13 cellular contexts compared by ENCODE assay signal in genomic region chr11:35289821-35290220, GRCh38.
DNase-seq lines count a peak whose midpoint lies in the region; ATAC-seq and TF ChIP-seq lines count a peak whose summit lies in the region.
"Had no signal": no experiment of that assay in that cellular context is flagged by ENCODE, and none has a peak within 500 bp of the region (broad histone marks: within the 10 kb centered on the region; RNA-seq: fewer than 3 reads in every experiment).

No MANE protein-coding gene starts in this region.

- TF ChIP-seq POLR2A in upper lobe of left lung (IDR thresholded peaks at IDR 0.05), result no peak

- H3K4me1 ChIP-seq in A673 (ENCODE audit: insufficient read depth, low read length, poor library complexity, severe bottlenecking) (no peaks in the 10 kb centered on the region), upper lobe of left lung (peaks cover 0 to 5% (median 0%) of the 10 kb centered on the region in 4 donors)

- POLR2A ChIA-PET in A673 (lab: Charles Lee; ENCODE audit: low non-redundant PET), result no interaction called here

- H3K4me3 ChIP-seq in A673 (ENCODE audit: low read depth, low read length, poor library complexity, severe bottlenecking) (no peak overlapping the region), fibroblast of pulmonary artery (replicated peaks; ENCODE audit: low read depth, low read length) (no peak overlapping the region), WERI-Rb-1 (ENCODE audit: low read depth, low read length) (no peak overlapping the region), upper lobe of left lung (no peak overlapping the region)
- H3K4me3 ChIP-seq: pancreas, SK-N-MC, vagina had no signal

- no peak overlapping the region for H3K27ac ChIP-seq in A673 (ENCODE audit: low read depth, low read length, poor library complexity, severe bottlenecking)
- H3K27ac ChIP-seq in WERI-Rb-1, result no peak overlapping the region
- no peak overlapping the region for H3K27ac ChIP-seq in upper lobe of left lung
- H3K27ac ChIP-seq: pancreas, SK-N-MC had no signal

- peaks cover 10% of the 10 kb centered on the region for H3K27me3 ChIP-seq in A673 (replicated peaks; ENCODE audit: insufficient read depth, low read depth, low read length, poor library complexity)
- H3K27me3 ChIP-seq in WERI-Rb-1 (ENCODE audit: insufficient read depth, low read depth, severe bottlenecking), result no peaks in the 10 kb centered on the region
- no peaks in the 10 kb centered on the region for H3K27me3 ChIP-seq in upper lobe of left lung
- H3K27me3 ChIP-seq: pancreas, vagina had no signal

- TF ChIP-seq CTCF in A673 (conservative IDR thresholded peaks at IDR 0.05; ENCODE audit: low read depth, low read length) (no peak), fibroblast of pulmonary artery (IDR thresholded peaks at IDR 0.05; ENCODE audit: low read length, missing control alignments) (no peak), WERI-Rb-1 (IDR thresholded peaks at IDR 0.05; ENCODE audit: low read depth, low read length) (no peak), upper lobe of left lung (IDR thresholded peaks at IDR 0.05) (no peak)

- CTCF ChIA-PET in A673 (lab: Charles Lee), result interaction anchor here (0.6 to 0.7 kb wide), 2 partner anchors 103 to 198 kb away, joined by 3 to 8 read pairs; no protein-coding TSS in a partner anchor

- ATAC-seq in upper lobe of left lung (ENCODE audit: low FRiP score in 2 of 2), result no peak

- peak; percentile 64 for DNase-seq in A673 (ENCODE audit: low spot score)
- peak; percentile 75 for DNase-seq in HCEC 1CT
- peak; percentile 28 for DNase-seq in amniotic epithelial cell (ENCODE audit: low read depth)
- peak; percentile 64 for DNase-seq in fibroblast of pulmonary artery (ENCODE audit: low read depth)
- DNase-seq in occipital lobe (lab: John Stamatoyannopoulos, UW), result no peak
- DNase-seq in WERI-Rb-1, result no peak
- no peak for DNase-seq in GM19240 (ENCODE audit: insufficient read length, low spot score)
- no peak for DNase-seq in upper lobe of left lung
- DNase-seq: DND-41, NCI-H2171, pancreas had no signal

- 74 to 76% methylated on average over 2 of the region's 2 CpGs for WGBS in upper lobe of left lung, 2 donors

- no peaks in the 10 kb centered on the region for H3K36me3 ChIP-seq in A673 (ENCODE audit: insufficient read depth, low read length, poor library complexity, severe bottlenecking)
- peaks cover 36% of the 10 kb centered on the region for H3K36me3 ChIP-seq in WERI-Rb-1
- H3K36me3 ChIP-seq in upper lobe of left lung, result no peaks in the 10 kb centered on the region
- H3K36me3 ChIP-seq: vagina had no signal

- intact Hi-C loops in A673 (cut with micrococcal nuclease; ENCODE audit: unreplicated experiment), result no loop called here

- no TSS peak for BruUV-seq in A673 (replicated peaks; lab: Mats Ljungman, UMichigan)

- H3K9me3 ChIP-seq in A673 (ENCODE audit: low read depth, low read length, poor library complexity, severe bottlenecking) (no peaks in the 10 kb centered on the region), WERI-Rb-1 (ENCODE audit: severe bottlenecking) (no peaks in the 10 kb centered on the region), upper lobe of left lung (no peaks in the 10 kb centered on the region)
- H3K9me3 ChIP-seq: pancreas, vagina had no signal

- no peak for TF ChIP-seq EP300 in upper lobe of left lung (IDR thresholded peaks at IDR 0.05)

Comparison
In these comparisons a context has a peak if more than half of its experiments do, and no peak if none do; other contexts are left out.
1. DNase-seq: peak in A673 (single experiment), HCEC 1CT (single experiment), amniotic epithelial cell (single experiment) and fibroblast of pulmonary artery (single experiment); none in occipital lobe (single experiment), WERI-Rb-1 (single experiment), GM19240 (single experiment) and upper lobe of left lung (0 of 2).